In the genomic region with DNA sequence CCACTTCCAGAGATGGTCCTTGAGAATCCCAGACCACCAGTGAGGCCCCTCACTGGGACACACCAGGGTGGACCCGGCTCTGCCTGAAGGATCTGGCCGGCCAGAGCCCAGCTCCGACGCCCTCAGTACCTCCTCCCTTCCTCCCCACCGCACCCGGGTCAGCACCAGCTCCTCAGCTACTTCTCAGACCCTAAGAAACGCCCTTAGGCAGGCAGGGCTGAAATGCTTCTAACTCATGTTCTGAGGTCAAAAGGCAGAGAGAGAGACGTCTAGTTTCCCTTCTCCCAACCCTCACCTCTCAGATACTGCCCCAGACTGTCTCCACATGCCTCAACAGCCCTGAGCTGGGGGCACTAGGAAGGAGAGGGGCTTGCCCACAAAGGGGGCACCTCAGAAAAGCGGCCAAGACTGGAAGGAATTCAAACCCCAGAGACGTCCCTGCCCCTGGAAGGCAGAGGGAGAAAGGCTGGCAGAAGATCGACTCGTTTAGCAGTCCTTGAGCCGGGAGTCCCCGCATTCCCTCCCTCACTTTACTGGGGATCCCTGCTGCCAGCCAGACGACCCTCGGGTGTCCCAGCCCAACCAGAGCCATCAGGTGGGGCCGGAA, we compare ENCODE assay signal across 15 cellular contexts. TPM values are rescaled to one million over a fixed set of nuclear protein-coding genes. Genes with fewer than 3 reads are reported as not detected.
A peak's percentile ranks its signal among the peaks of the same experiment; 100 is the strongest.
DNase-seq lines count a peak whose midpoint lies in the region; ATAC-seq and TF ChIP-seq lines count a peak whose summit lies in the region.
"Had no signal": no experiment of that assay in that cellular context is flagged by ENCODE, and none has a peak within 500 bp of the region (broad histone marks: within the 10 kb centered on the region; RNA-seq: fewer than 3 reads in every experiment).

No MANE protein-coding gene starts in this region.

- no peak for TF ChIP-seq POLR2A in ovary (IDR thresholded peaks at IDR 0.05)

- POLR2A ChIA-PET in CD8-positive, alpha-beta T cell (lab: Charles Lee), result interaction anchor here (0.6 kb wide), 1 partner anchor 569 kb away, joined by 4 read pairs; no protein-coding TSS in a partner anchor
- POLR2A ChIA-PET in Panc1 (lab: Charles Lee), result no interaction called here
- POLR2A ChIA-PET in activated CD4-positive, alpha-beta T cell treated with anti-CD3 and anti-CD28 coated beads, Interleukin-2, amount 10 ng/mL, durations not matched to agents 7 days and 5 days (lab: Charles Lee), result no interaction called here

- H3K9me3 Mint-ChIP-seq in CD8-positive, alpha-beta T cell, result no peaks in the 10 kb centered on the region
- H3K9me3 Mint-ChIP-seq in activated CD4-positive, alpha-beta T cell treated with anti-CD3 and anti-CD28 coated beads, Interleukin-2, amount 10 ng/mL, durations not matched to agents 7 days and 5 days, result no peaks in the 10 kb centered on the region
- H3K9me3 Mint-ChIP-seq: IgD-negative memory B cell had no signal

- H3K27ac ChIP-seq in CD8-positive, alpha-beta T cell (ENCODE audit: low read depth, low read length), result no peak overlapping the region
- H3K27ac ChIP-seq in Panc1 (ENCODE audit: low read length) (no peak overlapping the region), ovary (no peak overlapping the region)

- H3K9me3 ChIP-seq in CD8-positive, alpha-beta T cell (ENCODE audit: low read length), result no peaks in the 10 kb centered on the region
- H3K9me3 ChIP-seq in Panc1 (ENCODE audit: control insufficient read depth, insufficient read depth, low read depth, low read length) (no peaks in the 10 kb centered on the region), ovary (no peaks in the 10 kb centered on the region)

- H3K4me3 Mint-ChIP-seq in CD8-positive, alpha-beta T cell, result peak overlapping the region; percentile 29
- no peak overlapping the region for H3K4me3 Mint-ChIP-seq in activated CD4-positive, alpha-beta T cell treated with anti-CD3 and anti-CD28 coated beads, Interleukin-2, amount 10 ng/mL, durations not matched to agents 7 days and 5 days

- intact Hi-C loops in CD8-positive, alpha-beta T cell (cut with DNase I, micrococcal nuclease), result no loop called here
- intact Hi-C loops in Panc1 (cut with micrococcal nuclease; ENCODE audit: unreplicated experiment), result no loop called here
- intact Hi-C loops in ovary (cut with DNase I), result no loop called here

- peaks cover 5% of the 10 kb centered on the region for H3K4me1 Mint-ChIP-seq in CD8-positive, alpha-beta T cell (ENCODE audit: low read depth)
- peaks cover 2% of the 10 kb centered on the region for H3K4me1 Mint-ChIP-seq in activated CD4-positive, alpha-beta T cell treated with anti-CD3 and anti-CD28 coated beads, Interleukin-2, amount 10 ng/mL, durations not matched to agents 7 days and 5 days

- H3K27ac Mint-ChIP-seq in CD8-positive, alpha-beta T cell, result no peak overlapping the region
- H3K27ac Mint-ChIP-seq in activated CD4-positive, alpha-beta T cell treated with anti-CD3 and anti-CD28 coated beads, Interleukin-2, amount 10 ng/mL, durations not matched to agents 7 days and 5 days, result no peak overlapping the region
- H3K27ac Mint-ChIP-seq: IgD-negative memory B cell had no signal

- no peaks in the 10 kb centered on the region for H3K4me1 ChIP-seq in CD8-positive, alpha-beta T cell (ENCODE audit: insufficient read depth, low read length)
- H3K4me1 ChIP-seq in Panc1 (ENCODE audit: control insufficient read depth, insufficient read depth, low read length) (no peaks in the 10 kb centered on the region), ovary (ENCODE audit: insufficient read depth) (no peaks in the 10 kb centered on the region)

- in situ Hi-C loops in Panc1 (cut with HindIII; ENCODE audit: low pct_unique_long_range_greater_than_20kb, low sequenced_read_pairs), result no loop called here

- no peaks in the 10 kb centered on the region for H3K36me3 ChIP-seq in CD8-positive, alpha-beta T cell (ENCODE audit: insufficient read depth, low read length)
- H3K36me3 ChIP-seq in Panc1 (ENCODE audit: control insufficient read depth, insufficient read depth, low read length) (no peaks in the 10 kb centered on the region; the same call in 1 of the 2 replicates), ovary (no peaks in the 10 kb centered on the region)

- H3K27me3 ChIP-seq in CD8-positive, alpha-beta T cell (ENCODE audit: insufficient read depth, low read length), result peaks cover 5% of the 10 kb centered on the region
- H3K27me3 ChIP-seq in Panc1 (ENCODE audit: control insufficient read depth, insufficient read depth, low read length), result no peaks in the 10 kb centered on the region
- no peaks in the 10 kb centered on the region for H3K27me3 ChIP-seq in ovary

- no peak for TF ChIP-seq EP300 in ovary (IDR thresholded peaks at IDR 0.05)

- no TSS peak for BruUV-seq in Panc1 (replicated peaks; lab: Mats Ljungman, UMichigan)

- 33 to 43% (median 36%) methylated on average over 12 to 17 of the region's 17 CpGs for WGBS in ovary, 3 donors

- H3K4me3 ChIP-seq in CD8-positive, alpha-beta T cell (ENCODE audit: low read depth, low read length), result no peak overlapping the region
- H3K4me3 ChIP-seq in Panc1 (ENCODE audit: low read depth in 2 of 2, low read length in 2 of 2), result peak overlapping the region; percentile 22 to 41
- H3K4me3 ChIP-seq in iPS-11a (ENCODE audit: low read depth, low read length), result peak overlapping the region; percentile 44
- H3K4me3 ChIP-seq in ovary, result peak overlapping the region; percentile 26

- H3K27me3 Mint-ChIP-seq in CD8-positive, alpha-beta T cell (ENCODE audit: low read depth), result peaks cover 44% of the 10 kb centered on the region
- peaks cover 29% of the 10 kb centered on the region for H3K27me3 Mint-ChIP-seq in activated CD4-positive, alpha-beta T cell treated with anti-CD3 and anti-CD28 coated beads, Interleukin-2, amount 10 ng/mL, durations not matched to agents 7 days and 5 days

- DNase-seq in CD8-positive, alpha-beta T cell, result no peak
- DNase-seq in Panc1 (ENCODE audit: low read depth, low spot score) (no peak), ovary (no peak), ureter (ENCODE audit: low spot score) (no peak)
- no peak for DNase-seq in activated CD4-positive, alpha-beta T cell treated with anti-CD3 and anti-CD28 coated beads, Interleukin-2, amount 10 ng/mL, durations not matched to agents 7 days and 5 days
- DNase-seq: effector CD8-positive, alpha-beta T cell; NCI-H1417 treated with DMSO at 0.1 percent for 48 hours had no signal

- no peak for ATAC-seq in CD8-positive, alpha-beta T cell
- ATAC-seq in Panc1, result peak; percentile 43
- no peak for ATAC-seq in HG03457 (IDR thresholded peaks at IDR 0.05; ENCODE audit: unreplicated experiment)
- no peak for ATAC-seq in GM19351 (IDR thresholded peaks at IDR 0.05; ENCODE audit: unreplicated experiment)

- CTCF ChIA-PET in CD8-positive, alpha-beta T cell (lab: Charles Lee), result interaction anchor here (1.5 kb wide), 1 partner anchor 10 kb away, joined by 3 read pairs; no protein-coding TSS in a partner anchor
- CTCF ChIA-PET in Panc1 (lab: Charles Lee), result interaction anchor here (0.5 to 1.2 kb wide), 2 partner anchors 16 to 52 kb away, joined by 3 read pairs; no protein-coding TSS in a partner anchor
- CTCF ChIA-PET in activated CD4-positive, alpha-beta T cell treated with anti-CD3 and anti-CD28 coated beads, Interleukin-2, amount 10 ng/mL, durations not matched to agents 7 days and 5 days (lab: Charles Lee), result no interaction called here

- TF ChIP-seq CTCF in CD8-positive, alpha-beta T cell (IDR thresholded peaks at IDR 0.05), result no peak
- TF ChIP-seq CTCF in Panc1 (IDR thresholded peaks at IDR 0.05) (no peak), ovary (IDR thresholded peaks at IDR 0.05) (no peak)

- no peaks in the 10 kb centered on the region for H3K36me3 Mint-ChIP-seq in CD8-positive, alpha-beta T cell
- no peaks in the 10 kb centered on the region for H3K36me3 Mint-ChIP-seq in activated CD4-positive, alpha-beta T cell treated with anti-CD3 and anti-CD28 coated beads, Interleukin-2, amount 10 ng/mL, durations not matched to agents 7 days and 5 days (ENCODE audit: low read depth)

RNA-seq across cellular contexts. Expression of a gene that starts 0.5 kb away (rescaled TPM):
- not detected for total RNA-seq in CD8-positive, alpha-beta T cell
- total RNA-seq in Panc1 (2021; ENCODE audit: unreplicated experiment) (not detected), ovary (1 to 10 TPM in 1 of 7 donors, under 1 TPM in 2, not detected in 4; 0.25 to 1.2 (median 0.80) TPM), ureter (14.3 TPM)
- not detected for polyA plus RNA-seq in Panc1 (2012; ENCODE audit: insufficient read length)
- polyA plus RNA-seq in ovary, result 1 to 10 TPM in 1 of 2 donors, not detected in 1; 1.2 TPM
- total RNA-seq in activated CD4-positive, alpha-beta T cell treated with anti-CD3 and anti-CD28 coated beads, Interleukin-2, amount 10 ng/mL, durations not matched to agents 7 days and 5 days, result not detected
- total RNA-seq: OCI-LY7 had no signal
- polyA plus RNA-seq: IgD-negative memory B cell had no signal

RNA-seq across cellular contexts. Expression of a gene that starts 3.4 kb away (rescaled TPM):
- not detected for total RNA-seq in CD8-positive, alpha-beta T cell
- total RNA-seq in Panc1 (2021; ENCODE audit: unreplicated experiment), result not detected
- not detected for polyA plus RNA-seq in Panc1 (2012; ENCODE audit: insufficient read length)
- not detected for total RNA-seq in ovary
- not detected for polyA plus RNA-seq in ovary
- 0.31 TPM for total RNA-seq in ureter
- total RNA-seq in activated CD4-positive, alpha-beta T cell treated with anti-CD3 and anti-CD28 coated beads, Interleukin-2, amount 10 ng/mL, durations not matched to agents 7 days and 5 days, result not detected
- total RNA-seq: kidney epithelial cell, NCI-H460, OCI-LY7 had no signal
- polyA plus RNA-seq: IgD-negative memory B cell, urinary bladder had no signal
